Comparison of ENCODE assay signal across 11 cellular contexts in the genomic region with DNA sequence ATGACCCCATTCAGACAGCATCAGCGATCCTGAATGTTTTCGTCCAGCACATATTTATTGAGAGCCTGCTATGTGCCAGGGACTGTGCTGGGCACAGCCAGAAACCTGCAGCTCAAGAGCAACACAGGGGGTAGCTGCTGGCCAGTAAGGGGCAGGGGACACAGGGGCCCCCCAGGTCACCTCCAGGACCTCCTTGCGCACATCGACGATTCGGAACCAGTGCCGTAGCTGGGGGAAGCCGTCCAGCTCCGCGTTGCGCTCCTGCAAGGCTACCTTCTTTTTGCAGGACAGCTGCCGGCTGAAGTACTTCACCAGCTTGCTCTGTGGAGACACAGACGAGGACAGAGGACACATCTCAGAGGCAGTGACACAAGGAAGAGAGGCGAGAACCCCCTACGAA.
"Had no signal": no experiment of that assay in that cellular context is flagged by ENCODE, and none has a peak within 500 bp of the region (broad histone marks: within the 10 kb centered on the region; RNA-seq: fewer than 3 reads in every experiment).

No MANE protein-coding gene starts in this region.

- H3K9me3 ChIP-seq: HAP-1 had no signal

- DNase-seq: GM23248, GOT3, H7, H9, HCEC 1CT, HFFc6 had no signal

- ATAC-seq: GM23338, HCT116 had no signal

- H3K27ac ChIP-seq: GM23248 had no signal

- FAIRE-seq: H1, H54 had no signal

- H3K36me3 ChIP-seq: HAP-1 had no signal

- H3K4me1 ChIP-seq: HAP-1 had no signal

- H3K4me3 ChIP-seq: GM23248, GM23338, HAP-1 had no signal
